9 cellular contexts compared by ENCODE assay signal in genomic region chr10:19930936-19931859, GRCh38.
DNase-seq lines count a peak whose midpoint lies in the region; TF ChIP-seq lines count a peak whose summit lies in the region.
"Had no signal": no experiment of that assay in that cellular context is flagged by ENCODE, and none has a peak within 500 bp of the region (broad histone marks: within the 10 kb centered on the region; RNA-seq: fewer than 3 reads in every experiment).

No MANE protein-coding gene starts in this region.

- H3K27me3 Mint-ChIP-seq in activated CD4-positive, alpha-beta memory T cell treated with anti-CD3 and anti-CD28 coated beads for 36 hours = no peaks in the 10 kb centered on the region

- peaks cover 11% of the 10 kb centered on the region for H3K9me3 Mint-ChIP-seq in activated CD4-positive, alpha-beta memory T cell treated with anti-CD3 and anti-CD28 coated beads for 36 hours

- TF ChIP-seq CTCF in epithelial cell of esophagus (IDR thresholded peaks at IDR 0.05; ENCODE audit: insufficient read depth, low read depth, low read length, missing control alignments) = no peak
- TF ChIP-seq CTCF in BE2C (IDR thresholded peaks at IDR 0.05; ENCODE audit: low read depth, low read length) = no peak

- H3K27ac ChIP-seq in muscle layer of colon (ENCODE audit: low read depth, low read length) = peak overlapping the region; percentile 40

- no peak overlapping the region for H3K9ac ChIP-seq in muscle layer of colon (ENCODE audit: low read length)

- H3K4me3 ChIP-seq in epithelial cell of esophagus (ENCODE audit: low read length) (no peak overlapping the region), muscle layer of colon (ENCODE audit: low read depth in 1 of 2, low read length in 2 of 2) (no peak overlapping the region), BE2C (ENCODE audit: low read depth, low read length) (no peak overlapping the region)

- no peak overlapping the region for H3K4me3 Mint-ChIP-seq in activated CD4-positive, alpha-beta memory T cell treated with anti-CD3 and anti-CD28 coated beads for 36 hours
- H3K4me3 Mint-ChIP-seq: activated T-helper 1 cell treated with anti-CD3 and anti-CD28 coated beads, Interleukin-12 subunit alpha, Interleukin-12 subunit beta, Interleukin-2, Interleukin-4 antibody, amounts not matched to agents 30 ng/mL and 10 ng/mL and 1 ng/mL, durations not matched to agents 14 hours and 24 hours and 36 hours had no signal

- H3K27me3 ChIP-seq in muscle layer of colon (ENCODE audit: control insufficient read depth in 1 of 2, insufficient read depth in 2 of 2, low read length in 2 of 2) (no peaks in the 10 kb centered on the region), BE2C (no peaks in the 10 kb centered on the region)

- CTCF ChIA-PET in activated CD4-positive, alpha-beta memory T cell treated with anti-CD3 and anti-CD28 coated beads for 36 hours (lab: Charles Lee) = no interaction called here

- H3K4me1 ChIP-seq in muscle layer of colon (ENCODE audit: insufficient read depth, low read length) (peaks cover 28% of the 10 kb centered on the region), BE2C (0 out of 2 replicates have a peak, but pooled peaks cover 3% of the 10 kb centered on the region)

- intact Hi-C loops in activated CD4-positive, alpha-beta memory T cell treated with anti-CD3 and anti-CD28 coated beads for 36 hours (cut with micrococcal nuclease) = no loop called here

- peak; percentile 54 for DNase-seq in AG08395 (ENCODE audit: low spot score)
- peak; percentile 72 to 73 for DNase-seq in NCI-H446 (lab: John Stamatoyannopoulos, UW)
- DNase-seq in epithelial cell of esophagus (ENCODE audit: low read depth) = peak; percentile 94
- DNase-seq in activated CD4-positive, alpha-beta T cell treated with anti-CD3 and anti-CD28 coated beads for 1 hour = no peak
- DNase-seq in activated CD4-positive, alpha-beta memory T cell treated with anti-CD3 and anti-CD28 coated beads for 36 hours = no peak
- DNase-seq in activated gamma-delta T cell (lab: John Stamatoyannopoulos, UW) = no peak
- DNase-seq in BE2C = no peak

- H3K9me3 ChIP-seq in muscle layer of colon (ENCODE audit: low read length) (no peaks in the 10 kb centered on the region), BE2C (no peaks in the 10 kb centered on the region)

- no peaks in the 10 kb centered on the region for H3K4me1 Mint-ChIP-seq in activated CD4-positive, alpha-beta memory T cell treated with anti-CD3 and anti-CD28 coated beads for 36 hours (ENCODE audit: low read depth)

- H3K36me3 ChIP-seq in muscle layer of colon (ENCODE audit: insufficient read depth, low read length) (no peaks in the 10 kb centered on the region), BE2C (no peaks in the 10 kb centered on the region)

- H3K27ac Mint-ChIP-seq in activated CD4-positive, alpha-beta memory T cell treated with anti-CD3 and anti-CD28 coated beads for 36 hours = no peak overlapping the region
- H3K27ac Mint-ChIP-seq: activated T-helper 1 cell treated with anti-CD3 and anti-CD28 coated beads, Interleukin-12 subunit alpha, Interleukin-12 subunit beta, Interleukin-2, Interleukin-4 antibody, amounts not matched to agents 30 ng/mL and 10 ng/mL and 1 ng/mL, durations not matched to agents 14 hours and 24 hours and 36 hours had no signal

- POLR2A ChIA-PET in activated CD4-positive, alpha-beta memory T cell treated with anti-CD3 and anti-CD28 coated beads for 36 hours (lab: Charles Lee) = no interaction called here

- no peaks in the 10 kb centered on the region for H3K36me3 Mint-ChIP-seq in activated CD4-positive, alpha-beta memory T cell treated with anti-CD3 and anti-CD28 coated beads for 36 hours

Comparison
In these comparisons a context has a peak if more than half of its experiments do, and no peak if none do; other contexts are left out.
1. DNase-seq: peak in AG08395 (single experiment), NCI-H446 (2 of 2) and epithelial cell of esophagus (single experiment); none in activated CD4-positive, alpha-beta T cell treated with anti-CD3 and anti-CD28 coated beads for 1 hour (single experiment), activated CD4-positive, alpha-beta memory T cell treated with anti-CD3 and anti-CD28 coated beads for 36 hours (single experiment), activated gamma-delta T cell (single experiment) and BE2C (single experiment).